In the genomic region with DNA sequence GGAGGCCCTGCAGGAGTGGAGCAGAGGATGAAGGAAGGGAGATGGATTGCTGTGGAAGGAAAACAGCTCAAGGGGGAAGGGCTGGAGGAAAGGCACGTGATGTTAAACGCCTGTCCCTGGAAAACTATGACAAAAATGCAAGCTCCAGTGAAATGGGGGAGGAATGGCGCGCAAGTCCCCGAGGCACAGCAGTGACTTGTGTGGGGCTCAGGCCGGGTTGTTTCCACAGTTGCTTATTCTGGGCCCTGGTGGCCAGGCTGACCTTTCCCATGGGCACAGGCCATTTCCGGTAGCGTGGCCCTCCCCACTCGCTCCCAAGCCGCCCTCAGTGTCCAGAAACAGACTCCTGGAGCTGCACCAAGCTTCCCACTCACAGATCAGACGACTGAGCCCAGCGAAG, we compare ENCODE assay signal across 17 cellular contexts.
A peak's percentile ranks its signal among the peaks of the same experiment; 100 is the strongest.
DNase-seq lines count a peak whose midpoint lies in the region; ATAC-seq and TF ChIP-seq lines count a peak whose summit lies in the region.
"Had no signal": no experiment of that assay in that cellular context is flagged by ENCODE, and none has a peak within 500 bp of the region (broad histone marks: within the 10 kb centered on the region; RNA-seq: fewer than 3 reads in every experiment).

No MANE protein-coding gene starts in this region.

- CTCF ChIA-PET in BJ (lab: Yijun Ruan, JAX) = no interaction called here

- ATAC-seq in GM21529 (IDR thresholded peaks at IDR 0.05; ENCODE audit: unreplicated experiment) = no peak
- ATAC-seq: body of pancreas, left lung had no signal

- no peak for TF ChIP-seq POLR2A in suprapubic skin (IDR thresholded peaks at IDR 0.05)

- H3K4me3 ChIP-seq in BJ (ENCODE audit: low read depth, low read length) (no peak overlapping the region), left ventricle myocardium inferior (no peak overlapping the region), suprapubic skin (no peak overlapping the region)
- H3K4me3 ChIP-seq: BLaER1, body of pancreas, left lung, neural progenitor cell had no signal

- peaks cover 27% of the 10 kb centered on the region for H3K9me3 Mint-ChIP-seq in activated T-helper 2 cell treated with anti-CD3 and anti-CD28 coated beads, Interferon-gamma antibody, Interleukin-2, Interleukin-4, amounts not matched to agents 10 μg/mL and 5 μg/mL and 100 μg/mL, durations not matched to agents 14 hours and 24 hours and 36 hours

- H3K4me3 Mint-ChIP-seq in activated T-helper 2 cell treated with anti-CD3 and anti-CD28 coated beads, Interferon-gamma antibody, Interleukin-2, Interleukin-4, amounts not matched to agents 10 μg/mL and 5 μg/mL and 100 μg/mL, durations not matched to agents 14 hours and 24 hours and 36 hours (ENCODE audit: low read depth) = no peak overlapping the region
- H3K4me3 Mint-ChIP-seq: activated CD4-positive, alpha-beta T cell treated with anti-CD3 and anti-CD28 coated beads, Interleukin-2, amount 10 ng/mL, durations not matched to agents 7 days and 5 days; neural progenitor cell had no signal

- peak overlapping the region; percentile 33 for H3K27ac ChIP-seq in left ventricle myocardium inferior (replicated peaks)
- H3K27ac ChIP-seq in suprapubic skin = no peak overlapping the region
- H3K27ac ChIP-seq: BLaER1, body of pancreas, left lung, neural progenitor cell had no signal

- POLR2A ChIA-PET in BJ (lab: Charles Lee) = no interaction called here

- H3K36me3 Mint-ChIP-seq in activated T-helper 2 cell treated with anti-CD3 and anti-CD28 coated beads, Interferon-gamma antibody, Interleukin-2, Interleukin-4, amounts not matched to agents 10 μg/mL and 5 μg/mL and 100 μg/mL, durations not matched to agents 14 hours and 24 hours and 36 hours (ENCODE audit: low read depth) = peaks cover 62% of the 10 kb centered on the region

- H3K4me1 Mint-ChIP-seq in activated T-helper 2 cell treated with anti-CD3 and anti-CD28 coated beads, Interferon-gamma antibody, Interleukin-2, Interleukin-4, amounts not matched to agents 10 μg/mL and 5 μg/mL and 100 μg/mL, durations not matched to agents 14 hours and 24 hours and 36 hours (ENCODE audit: low read depth) = peaks cover 35% of the 10 kb centered on the region

- TF ChIP-seq CTCF in BJ (IDR thresholded peaks at IDR 0.05; ENCODE audit: insufficient read depth, low read depth, low read length) (no peak), left ventricle myocardium inferior (IDR thresholded peaks at IDR 0.05; ENCODE audit: borderline replicate concordance) (no peak), suprapubic skin (IDR thresholded peaks at IDR 0.05) (no peak)

- H3K36me3 ChIP-seq in BJ (ENCODE audit: control insufficient read depth, insufficient read depth, low read length) (peaks cover 3% of the 10 kb centered on the region; the same call in 1 of the 2 replicates), left ventricle myocardium inferior (no peaks in the 10 kb centered on the region), suprapubic skin (peaks cover 3% of the 10 kb centered on the region)
- H3K36me3 ChIP-seq: left lung, neural progenitor cell had no signal

- peak; percentile 39 for DNase-seq in BJ (ENCODE audit: low read depth)
- no peak for DNase-seq in activated T-helper 2 cell treated with anti-CD3 and anti-CD28 coated beads, Interferon-gamma antibody, Interleukin-2, Interleukin-4, amounts not matched to agents 10 μg/mL and 5 μg/mL and 100 μg/mL, durations not matched to agents 14 hours and 24 hours and 36 hours (ENCODE audit: low spot score)
- DNase-seq in left ventricle myocardium inferior = no peak
- peak; percentile 15 for DNase-seq in renal cortical epithelial cell (ENCODE audit: low read depth)
- no peak for DNase-seq in germinal center (ENCODE audit: low spot score)
- DNase-seq in midbrain (lab: John Stamatoyannopoulos, UW) = no peak
- no peak for DNase-seq in suprapubic skin (ENCODE audit: low spot score in 2 of 2)
- DNase-seq: activated CD4-positive, alpha-beta T cell treated with anti-CD3 and anti-CD28 coated beads, Interleukin-2, amount 10 ng/mL, durations not matched to agents 7 days and 5 days; body of pancreas; head of caudate nucleus; NCI-H2029; substantia nigra; T-helper 9 cell had no signal

- peak overlapping the region; percentile 46 for H3K27ac Mint-ChIP-seq in activated T-helper 2 cell treated with anti-CD3 and anti-CD28 coated beads, Interferon-gamma antibody, Interleukin-2, Interleukin-4, amounts not matched to agents 10 μg/mL and 5 μg/mL and 100 μg/mL, durations not matched to agents 14 hours and 24 hours and 36 hours
- H3K27ac Mint-ChIP-seq: activated CD4-positive, alpha-beta T cell treated with anti-CD3 and anti-CD28 coated beads, Interleukin-2, amount 10 ng/mL, durations not matched to agents 7 days and 5 days; neural progenitor cell had no signal

- H3K4me1 ChIP-seq in left ventricle myocardium inferior = peaks cover 6% of the 10 kb centered on the region
- H3K4me1 ChIP-seq in suprapubic skin = peaks cover 6% of the 10 kb centered on the region
- H3K4me1 ChIP-seq: neural progenitor cell had no signal

- no peaks in the 10 kb centered on the region for H3K27me3 ChIP-seq in BJ (ENCODE audit: control insufficient read depth, insufficient read depth, low read length)
- H3K27me3 ChIP-seq in left ventricle myocardium inferior (ENCODE audit: low read depth) = no peaks in the 10 kb centered on the region
- H3K27me3 ChIP-seq in suprapubic skin = no peaks in the 10 kb centered on the region
- H3K27me3 ChIP-seq: BLaER1, body of pancreas, neural progenitor cell had no signal

- H3K9me3 ChIP-seq in left ventricle myocardium inferior (replicated peaks) (no peaks in the 10 kb centered on the region), suprapubic skin (no peaks in the 10 kb centered on the region)
- H3K9me3 ChIP-seq: body of pancreas had no signal

- no peak for TF ChIP-seq EP300 in suprapubic skin (IDR thresholded peaks at IDR 0.05)

- no peaks in the 10 kb centered on the region for H3K27me3 Mint-ChIP-seq in activated T-helper 2 cell treated with anti-CD3 and anti-CD28 coated beads, Interferon-gamma antibody, Interleukin-2, Interleukin-4, amounts not matched to agents 10 μg/mL and 5 μg/mL and 100 μg/mL, durations not matched to agents 14 hours and 24 hours and 36 hours (ENCODE audit: low read depth)
- H3K27me3 Mint-ChIP-seq: activated CD4-positive, alpha-beta T cell treated with anti-CD3 and anti-CD28 coated beads, Interleukin-2, amount 10 ng/mL, durations not matched to agents 7 days and 5 days had no signal

- 76% methylated on average over 10 of the region's 12 CpGs for WGBS in suprapubic skin

- intact Hi-C loops in activated T-helper 2 cell treated with anti-CD3 and anti-CD28 coated beads, Interferon-gamma antibody, Interleukin-2, Interleukin-4, amounts not matched to agents 10 μg/mL and 5 μg/mL and 100 μg/mL, durations not matched to agents 14 hours and 24 hours and 36 hours (cut with micrococcal nuclease) = no loop called here
- intact Hi-C loops in left ventricle myocardium inferior (cut with micrococcal nuclease) = no loop called here

Comparison
In these comparisons a context has a peak if more than half of its experiments do, and no peak if none do; other contexts are left out.
1. DNase-seq: peak in BJ (single experiment) and renal cortical epithelial cell (single experiment); none in activated T-helper 2 cell treated with anti-CD3 and anti-CD28 coated beads, Interferon-gamma antibody, Interleukin-2, Interleukin-4, amounts not matched to agents 10 μg/mL and 5 μg/mL and 100 μg/mL, durations not matched to agents 14 hours and 24 hours and 36 hours (single experiment), left ventricle myocardium inferior (single experiment), germinal center (single experiment), midbrain (single experiment) and suprapubic skin (0 of 2).